In the genomic region with DNA sequence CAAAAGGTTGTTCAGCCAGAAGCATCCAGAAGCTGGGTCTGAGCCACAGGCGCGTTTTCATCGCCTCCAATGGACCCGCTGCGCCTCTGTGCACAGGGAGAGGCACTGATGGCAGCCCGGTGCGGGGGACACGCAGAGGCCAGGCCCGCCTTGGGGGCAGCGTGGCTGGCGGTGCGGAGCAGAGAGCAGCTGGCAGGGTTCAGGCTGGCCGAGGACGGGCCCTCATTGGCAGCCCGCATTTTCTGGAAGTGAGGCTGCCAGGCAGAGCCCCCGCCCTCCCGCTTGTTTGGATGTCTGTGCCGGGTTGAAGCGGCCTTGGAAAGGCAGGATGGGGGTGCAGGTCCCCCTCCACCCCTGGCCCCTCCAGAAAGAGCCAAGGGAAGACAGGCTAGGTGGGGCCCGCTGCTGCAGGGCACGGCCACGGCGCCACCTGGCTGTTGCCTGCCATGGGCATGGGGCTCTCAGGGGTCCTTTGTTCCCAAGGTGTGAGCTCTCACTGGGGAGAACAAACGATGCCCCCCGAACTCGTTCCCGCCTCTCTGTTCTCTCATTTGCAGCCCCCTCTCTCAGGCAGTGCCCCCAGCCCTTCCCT, we compare ENCODE assay signal across 1 cellular context.
TF ChIP-seq lines count a peak whose summit lies in the region.

No MANE protein-coding gene starts in this region.

TF ChIP-seq in K562, 482 proteins besides CTCF, POLR2A, EP300 and RAD21:
- TF ChIP-seq POLR2AphosphoS5 (IDR thresholded peaks at IDR 0.05; ENCODE audit: control insufficient read depth, insufficient read depth, low read depth, low read length) (peak; percentile 3; the same call in 1 of the 2 replicates), ASH1L (IDR thresholded peaks at IDR 0.05; ENCODE audit: borderline replicate concordance, low read depth, partially characterized antibody) (no peak), RBM22 (IDR thresholded peaks at IDR 0.05; ENCODE audit: low read depth, low read length, poor library complexity, severe bottlenecking) (peak; percentile 79)
